ENCODE assay signal across 25 cellular contexts in genomic region chr12:60012659-60013058, GRCh38.
DNase-seq lines count a peak whose midpoint lies in the region; ATAC-seq, FAIRE-seq and TF ChIP-seq lines count a peak whose summit lies in the region.
"Had no signal": no experiment of that assay in that cellular context is flagged by ENCODE, and none has a peak within 500 bp of the region (broad histone marks: within the 10 kb centered on the region; RNA-seq: fewer than 3 reads in every experiment).

No MANE protein-coding gene starts in this region.

- H2AFZ ChIP-seq in HepG2 (ENCODE audit: low read length) (no peak overlapping the region), K562 (ENCODE audit: low read depth, low read length) (no peak overlapping the region), neural progenitor cell (replicated peaks) (peak overlapping the region; percentile 21)

- no peak for FAIRE-seq in HepG2 (lab: Jason Lieb, UNC)
- no peak for FAIRE-seq in K562 (lab: Jason Lieb, UNC)
- FAIRE-seq in GM12891 (lab: Jason Lieb, UNC): no peak
- FAIRE-seq: GM12878, GM19239 had no signal

- TF ChIP-seq CTCF in HepG2 (CRISPR knock-in tag; IDR thresholded peaks at IDR 0.05): no peak
- TF ChIP-seq CTCF in right lobe of liver (IDR thresholded peaks at IDR 0.05): no peak
- no peak for TF ChIP-seq CTCF in K562 (IDR thresholded peaks at IDR 0.05 in 2 of 3, conservative IDR thresholded peaks at IDR 0.05 in 1 of 3; ENCODE audit: insufficient read depth in 2 of 3, low read depth in 1 of 3, low read length in 3 of 3)
- TF ChIP-seq CTCF in neural progenitor cell (IDR thresholded peaks at IDR 0.05): no peak

- no peak for TF ChIP-seq EP300 in HepG2 (IDR thresholded peaks at IDR 0.05; ENCODE audit: low read depth in 2 of 2, low read length in 2 of 2)
- TF ChIP-seq EP300 in HepG2 (CRISPR knock-in tag; IDR thresholded peaks at IDR 0.05; ENCODE audit: borderline replicate concordance): no peak
- no peak for TF ChIP-seq EP300 in K562 (IDR thresholded peaks at IDR 0.05; ENCODE audit: low read length)

- no peaks in the 10 kb centered on the region for H3F3A ChIP-seq in neural progenitor cell (ENCODE audit: low read depth)

- no peak overlapping the region for H3K4me3 Mint-ChIP-seq in neural progenitor cell
- H3K4me3 Mint-ChIP-seq in naive thymus-derived CD8-positive, alpha-beta T cell: no peak overlapping the region
- H3K4me3 Mint-ChIP-seq: CD14-positive monocyte; CD4-positive, alpha-beta memory T cell; CD4-positive, CD25-positive, alpha-beta regulatory T cell; CD8-positive, alpha-beta memory T cell had no signal

- intact Hi-C loops in HepG2 (cut with micrococcal nuclease; ENCODE audit: unreplicated experiment) (no loop called here), right lobe of liver (cut with DNase I) (no loop called here), K562 (cut with micrococcal nuclease) (no loop called here)

- WGBS in HepG2 (ENCODE audit: low lambda C conversion rate): 0% methylated on average over 1 of the region's 1 CpG
- WGBS in right lobe of liver (ENCODE audit: insufficient coverage, low coverage, low lambda C conversion rate, missing lambda C conversion rate): 13% methylated on average over 1 of the region's 1 CpG
- 0% methylated on average over 1 of the region's 1 CpG for WGBS in K562 (ENCODE audit: insufficient coverage, low coverage, missing lambda C conversion rate)

- H3K9me3 ChIP-seq in HepG2 (ENCODE audit: low read length) (peaks cover 53% of the 10 kb centered on the region), right lobe of liver (no peaks in the 10 kb centered on the region), K562 (replicated peaks; ENCODE audit: control insufficient read depth, insufficient read depth, low read depth, low read length) (no peaks in the 10 kb centered on the region; the same call in 1 of the 2 replicates), neural progenitor cell (ENCODE audit: low read depth) (no peaks in the 10 kb centered on the region)
- H3K9me3 ChIP-seq: BE2C, BLaER1 had no signal

- H3K79me2 ChIP-seq in HepG2 (ENCODE audit: insufficient read depth, low read length) (no peaks in the 10 kb centered on the region), K562 (ENCODE audit: control insufficient read depth, insufficient read depth, low read length) (no peaks in the 10 kb centered on the region), neural progenitor cell (ENCODE audit: low read depth) (no peaks in the 10 kb centered on the region)

- no peak for ATAC-seq in HepG2
- no peak for ATAC-seq in right lobe of liver
- ATAC-seq in K562: no peak
- ATAC-seq in naive thymus-derived CD8-positive, alpha-beta T cell: no peak
- ATAC-seq: GM12878 had no signal

- H3K4me1 Mint-ChIP-seq in neural progenitor cell: no peaks in the 10 kb centered on the region
- H3K4me1 Mint-ChIP-seq in naive thymus-derived CD8-positive, alpha-beta T cell: no peaks in the 10 kb centered on the region
- H3K4me1 Mint-ChIP-seq: CD14-positive monocyte; CD4-positive, alpha-beta memory T cell; CD4-positive, CD25-positive, alpha-beta regulatory T cell; CD8-positive, alpha-beta memory T cell had no signal

- H4K20me1 ChIP-seq in HepG2 (ENCODE audit: insufficient read depth, low read length) (no peaks in the 10 kb centered on the region), K562 (replicated peaks; ENCODE audit: control insufficient read depth, insufficient read depth, low read length) (no peaks in the 10 kb centered on the region), neural progenitor cell (ENCODE audit: low read depth) (no peaks in the 10 kb centered on the region)
- H4K20me1 ChIP-seq: BLaER1 had no signal

- no peak overlapping the region for H3K9ac ChIP-seq in HepG2 (ENCODE audit: insufficient read depth, low read depth, low read length)
- no peak overlapping the region for H3K9ac ChIP-seq in K562 (ENCODE audit: insufficient read depth in 1 of 2, low read depth in 2 of 2, low read length in 2 of 2)
- H3K9ac ChIP-seq in neural progenitor cell: no peak overlapping the region
- H3K9ac ChIP-seq: BLaER1 had no signal

- POLR2A ChIA-PET in HepG2 (lab: Yijun Ruan, JAX) (no interaction called here), K562 (lab: Yijun Ruan, JAX) (no interaction called here)
- POLR2A ChIA-PET in naive thymus-derived CD8-positive, alpha-beta T cell (lab: Charles Lee): no interaction called here

- H3K36me3 Mint-ChIP-seq in neural progenitor cell: no peaks in the 10 kb centered on the region
- no peaks in the 10 kb centered on the region for H3K36me3 Mint-ChIP-seq in naive thymus-derived CD8-positive, alpha-beta T cell
- H3K36me3 Mint-ChIP-seq: CD14-positive monocyte; CD4-positive, alpha-beta memory T cell; CD4-positive, CD25-positive, alpha-beta regulatory T cell; CD8-positive, alpha-beta memory T cell had no signal

- no peak for DNase-seq in HepG2 (ENCODE audit: low spot score)
- DNase-seq in right lobe of liver: no peak
- no peak for DNase-seq in K562 (ENCODE audit: extremely low read depth in 1 of 4, low spot score in 3 of 4)
- DNase-seq in neural progenitor cell (ENCODE audit: low spot score): no peak
- DNase-seq in naive thymus-derived CD8-positive, alpha-beta T cell: no peak
- no peak for DNase-seq in GM12891 (ENCODE audit: insufficient read length, low spot score)
- DNase-seq: ACHN; BE2C; C1 segment of cervical spinal cord; CD4-positive, alpha-beta memory T cell; CD4-positive, CD25-positive, alpha-beta regulatory T cell; CD8-positive, alpha-beta memory T cell; COR-L47; DMS 273 treated with DMSO at 0.1 percent for 48 hours; DMS153; DMS53; DMS79; DND-41; EL; GDM1 had no signal

- no peak for TF ChIP-seq POLR2A in HepG2 (IDR thresholded peaks at IDR 0.05; ENCODE audit: insufficient read depth in 1 of 2, low read depth in 2 of 2, low read length in 2 of 2)
- TF ChIP-seq POLR2A in right lobe of liver (IDR thresholded peaks at IDR 0.05): no peak
- no peak for TF ChIP-seq POLR2A in K562 (conservative IDR thresholded peaks at IDR 0.05)
- no peak for TF ChIP-seq POLR2A in GM12891 (IDR thresholded peaks at IDR 0.05; ENCODE audit: low read depth, low read length)

- BruUV-seq in HepG2 (replicated peaks; lab: Mats Ljungman, UMichigan) (no TSS peak), K562 (replicated peaks; lab: Mats Ljungman, UMichigan) (no TSS peak)

- CTCF ChIA-PET in HepG2 (lab: Yijun Ruan, JAX; ENCODE audit: low intra/inter-chr PET ratio, low total read pairs) (no interaction called here), K562 (lab: Yijun Ruan, JAX; ENCODE audit: low intra/inter-chr PET ratio) (no interaction called here)

- no peaks in the 10 kb centered on the region for H3K9me3 Mint-ChIP-seq in neural progenitor cell
- H3K9me3 Mint-ChIP-seq in naive thymus-derived CD8-positive, alpha-beta T cell: peaks cover 0 to 15% (median 2%) of the 10 kb centered on the region in 9 donors

- in situ Hi-C loops in HepG2 (cut with HindIII; ENCODE audit: extremely low pct_ligation_motif_present, low pct_unique_long_range_greater_than_20kb) (no loop called here), K562 (cut with MboI) (no loop called here)

- H3K36me3 ChIP-seq in HepG2 (replicated peaks in 1 of 2; ENCODE audit: control insufficient read depth in 1 of 2, insufficient read depth in 2 of 2, low read length in 2 of 2): no peaks in the 10 kb centered on the region
- no peaks in the 10 kb centered on the region for H3K36me3 ChIP-seq in right lobe of liver
- H3K36me3 ChIP-seq in K562 (ENCODE audit: control insufficient read depth, insufficient read depth, low read length): no peaks in the 10 kb centered on the region
- no peaks in the 10 kb centered on the region for H3K36me3 ChIP-seq in neural progenitor cell
- H3K36me3 ChIP-seq: BE2C, BLaER1 had no signal

- H3K9me1 ChIP-seq in K562 (ENCODE audit: control insufficient read depth, insufficient read depth, low read length): no peaks in the 10 kb centered on the region

- H3K27me3 ChIP-seq in HepG2 (ENCODE audit: control insufficient read depth in 1 of 2, insufficient read depth in 2 of 2, low read length in 2 of 2): no peaks in the 10 kb centered on the region
- no peaks in the 10 kb centered on the region for H3K27me3 ChIP-seq in right lobe of liver
- no peaks in the 10 kb centered on the region for H3K27me3 ChIP-seq in K562 (ENCODE audit: control insufficient read depth in 2 of 2, insufficient read depth in 2 of 2, low read length in 2 of 2)
- no peaks in the 10 kb centered on the region for H3K27me3 ChIP-seq in neural progenitor cell
- H3K27me3 ChIP-seq: BE2C, BLaER1 had no signal

- H3K27me3 Mint-ChIP-seq in neural progenitor cell (ENCODE audit: insufficient read depth, low read depth): no peaks in the 10 kb centered on the region
- H3K27me3 Mint-ChIP-seq in naive thymus-derived CD8-positive, alpha-beta T cell: no peaks in the 10 kb centered on the region
- H3K27me3 Mint-ChIP-seq: CD4-positive, alpha-beta memory T cell; CD4-positive, CD25-positive, alpha-beta regulatory T cell; CD8-positive, alpha-beta memory T cell had no signal

- H3K4me1 ChIP-seq in HepG2 (ENCODE audit: insufficient read depth, low read length): no peaks in the 10 kb centered on the region
- no peaks in the 10 kb centered on the region for H3K4me1 ChIP-seq in right lobe of liver
- no peaks in the 10 kb centered on the region for H3K4me1 ChIP-seq in K562 (replicated peaks in 1 of 2; ENCODE audit: control insufficient read depth in 2 of 2, insufficient read depth in 2 of 2, low read length in 2 of 2)
- H3K4me1 ChIP-seq in neural progenitor cell: no peaks in the 10 kb centered on the region
- H3K4me1 ChIP-seq: BE2C, BLaER1 had no signal

- TF ChIP-seq RAD21 in HepG2 (CRISPR knock-in tag; IDR thresholded peaks at IDR 0.05) (no peak), K562 (CRISPR knock-in tag; conservative IDR thresholded peaks at IDR 0.05 in 1 of 2, IDR thresholded peaks at IDR 0.05 in 1 of 2) (no peak)

- no peak overlapping the region for H3K4me2 ChIP-seq in HepG2 (ENCODE audit: low read depth, low read length)
- no peak overlapping the region for H3K4me2 ChIP-seq in K562 (ENCODE audit: insufficient read depth, low read length)
- no peak overlapping the region for H3K4me2 ChIP-seq in neural progenitor cell
- H3K4me2 ChIP-seq: BLaER1 had no signal

- H3K4me3 ChIP-seq in HepG2 (replicated peaks in 1 of 3; ENCODE audit: insufficient read depth in 1 of 3, low read depth in 2 of 3, low read length in 3 of 3) (no peak overlapping the region), right lobe of liver (no peak overlapping the region), K562 (no peak overlapping the region), neural progenitor cell (no peak overlapping the region)
- H3K4me3 ChIP-seq: BLaER1, GM12878 had no signal

- no peak overlapping the region for H3K27ac Mint-ChIP-seq in neural progenitor cell
- no peak overlapping the region for H3K27ac Mint-ChIP-seq in naive thymus-derived CD8-positive, alpha-beta T cell
- H3K27ac Mint-ChIP-seq: CD14-positive monocyte; CD4-positive, alpha-beta memory T cell; CD4-positive, CD25-positive, alpha-beta regulatory T cell; CD8-positive, alpha-beta memory T cell had no signal

- H3K27ac ChIP-seq in HepG2 (ENCODE audit: extremely low read length, insufficient read depth, low read length): no peak overlapping the region
- H3K27ac ChIP-seq in right lobe of liver: no peak overlapping the region
- H3K27ac ChIP-seq in K562 (ENCODE audit: extremely low read depth, low read depth, low read length): no peak overlapping the region
- no peak overlapping the region for H3K27ac ChIP-seq in neural progenitor cell
- H3K27ac ChIP-seq: 22Rv1, BLaER1 had no signal

TF ChIP-seq in HepG2, 621 proteins besides CTCF, POLR2A, EP300 and RAD21 (continues in another document):
- no peak for TF ChIP-seq CBFB (CRISPR knock-in tag; IDR thresholded peaks at IDR 0.05)

TF ChIP-seq in GM12891, 5 proteins besides CTCF, POLR2A, EP300 and RAD21 (continues in another document):
- TF ChIP-seq SPI1 (IDR thresholded peaks at IDR 0.05; ENCODE audit: low read depth, low read length): no peak

Comparison
In these comparisons a context has a peak if more than half of its experiments do, and no peak if none do; other contexts are left out.
1. Of the 241 proteins assayed by ChIP-seq in both HepG2 and K562: peak only in HepG2: none; only in K562: none; in both: MAFF and MAFK; in neither: 239.